Comparison of ENCODE assay signal across 9 cellular contexts in the genomic region with DNA sequence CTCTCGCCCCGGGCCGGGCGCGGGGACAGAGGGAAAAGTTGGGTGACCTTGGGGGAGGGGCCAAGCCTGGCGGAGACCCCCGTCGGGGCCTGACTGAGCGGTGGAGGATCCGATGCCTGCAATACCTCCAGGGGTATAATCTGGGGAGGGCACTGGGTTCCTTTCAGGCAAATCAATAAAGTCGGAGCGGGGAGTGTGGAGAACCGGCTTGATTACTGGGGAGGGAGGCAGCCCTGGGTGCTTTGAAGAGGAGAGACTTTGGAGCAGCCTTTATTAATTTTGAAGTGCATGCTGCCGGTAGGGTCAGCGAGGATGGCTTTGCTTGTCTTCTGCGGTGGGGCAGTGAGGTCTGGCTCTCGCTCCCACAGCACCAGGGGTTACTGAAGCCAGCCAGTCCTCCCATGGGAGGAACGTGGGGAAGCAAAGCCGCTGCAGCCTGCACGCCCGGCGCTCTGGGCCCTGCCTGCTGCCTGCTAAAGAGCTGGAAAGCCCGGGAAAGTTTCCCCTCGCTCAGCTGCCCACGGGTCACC. TPM values are rescaled to one million over a fixed set of nuclear protein-coding genes. Genes with fewer than 3 reads are reported as not detected.
DNase-seq lines count a peak whose midpoint lies in the region; ATAC-seq lines count a peak whose summit lies in the region.
"Had no signal": no experiment of that assay in that cellular context is flagged by ENCODE, and none has a peak within 500 bp of the region (broad histone marks: within the 10 kb centered on the region; RNA-seq: fewer than 3 reads in every experiment).

No MANE protein-coding gene starts in this region.

- no peak overlapping the region for H3K27ac Mint-ChIP-seq in T-cell

- CTCF ChIA-PET in T-cell (lab: Charles Lee), result no interaction called here

- no peak overlapping the region for H3K9ac ChIP-seq in skeletal muscle satellite cell (ENCODE audit: low read depth, low read length)

- DNase-seq in T-cell, result no peak
- DNase-seq in hepatic stellate cell (ENCODE audit: low spot score), result peak; percentile 38
- no peak for DNase-seq in NCI-H226
- DNase-seq in activated effector memory CD4-positive, alpha-beta T cell treated with Interleukin-2 at 50 U/mL for 16 hours, result no peak
- no peak for DNase-seq in COLO829 (ENCODE audit: low spot score)
- no peak for DNase-seq in stimulated activated CD4-positive, alpha-beta T cell treated with anti-CD3 and anti-CD28 coated beads, Interleukin-2, amount 100 ng/mL, for 48 hours

- peaks cover 59 to 69% of the 10 kb centered on the region in 2 donors for H3K27me3 Mint-ChIP-seq in T-cell

- peak overlapping the region in 2 of 3 donors; percentile 23 to 37 for H3K4me3 Mint-ChIP-seq in T-cell

- peaks cover 66% of the 10 kb centered on the region for H3K27me3 ChIP-seq in skeletal muscle satellite cell (ENCODE audit: control insufficient read depth, insufficient read depth, low read length)

- POLR2A ChIA-PET in T-cell (lab: Charles Lee), result no interaction called here

- H3K4me2 ChIP-seq in skeletal muscle satellite cell (ENCODE audit: low read length), result peak overlapping the region; percentile 52

- H3K36me3 ChIP-seq in skeletal muscle satellite cell (ENCODE audit: insufficient read depth, low read length), result no peaks in the 10 kb centered on the region

- no peaks in the 10 kb centered on the region for H3K36me3 Mint-ChIP-seq in T-cell

- peaks cover 6 to 13% (median 13%) of the 10 kb centered on the region in 3 donors for H3K9me3 Mint-ChIP-seq in T-cell

- peaks cover 8 to 11% (median 10%) of the 10 kb centered on the region in 3 donors for H3K4me1 Mint-ChIP-seq in T-cell

- no peak overlapping the region for H3K4me3 ChIP-seq in skeletal muscle satellite cell (ENCODE audit: low read length)

- ATAC-seq in HG02759 (IDR thresholded peaks at IDR 0.05; ENCODE audit: unreplicated experiment) (peak; percentile 20), T-cell (replicated peaks in 1 of 4) (no peak)

- no peaks in the 10 kb centered on the region for H3K9me3 ChIP-seq in skeletal muscle satellite cell (replicated peaks; ENCODE audit: low read length)

- H3K4me1 ChIP-seq in skeletal muscle satellite cell (ENCODE audit: control insufficient read depth, insufficient read depth, low read length), result no peaks in the 10 kb centered on the region

RNA-seq across cellular contexts. Expression of gene LGI2, which starts 0.4 kb away (rescaled TPM):
- total RNA-seq in T-cell, result under 1 TPM in 1 of 5 donors, not detected in 4; 0.03 TPM
- under 0.01 and 0.22 TPM in 2 replicates for total RNA-seq in skeletal muscle satellite cell (2012; rRNA removed)
- total RNA-seq: mononuclear cell had no signal
